In genomic region chr10:123848564-123849457, GRCh38 we compare ENCODE assay signal across 13 cellular contexts. TPM values are rescaled to one million over a fixed set of nuclear protein-coding genes. Genes with fewer than 3 reads are reported as not detected.
DNase-seq lines count a peak whose midpoint lies in the region; ATAC-seq lines count a peak whose summit lies in the region.
"Had no signal": no experiment of that assay in that cellular context is flagged by ENCODE, and none has a peak within 500 bp of the region (broad histone marks: within the 10 kb centered on the region; RNA-seq: fewer than 3 reads in every experiment).

No MANE protein-coding gene starts in this region.

- DNase-seq in RPMI7951 (ENCODE audit: low read depth): peak; percentile 32
- DNase-seq in NCI-H1105 treated with DMSO at 0.1 percent for 48 hours (lab: John Stamatoyannopoulos, UW): no peak
- DNase-seq in islet precursor cell: no peak
- no peak for DNase-seq in NCI-H1930 (lab: John Stamatoyannopoulos, UW)
- DNase-seq in NK-92 (lab: John Stamatoyannopoulos, UW; ENCODE audit: unreplicated experiment): no peak
- DNase-seq: activated naive CD4-positive, alpha-beta T cell; C1 segment of cervical spinal cord; dorsolateral prefrontal cortex; naive thymus-derived CD4-positive, alpha-beta T cell; NCI-H82 had no signal

- ATAC-seq in GM18498 (IDR thresholded peaks at IDR 0.05; ENCODE audit: unreplicated experiment): peak; percentile 76
- peak; percentile 91 for ATAC-seq in GM21447 (IDR thresholded peaks at IDR 0.05; ENCODE audit: unreplicated experiment)
- ATAC-seq in HG03342 (IDR thresholded peaks at IDR 0.05; ENCODE audit: unreplicated experiment): peak; percentile 74
- ATAC-seq: naive thymus-derived CD4-positive, alpha-beta T cell had no signal

RNA-seq across cellular contexts. Expression of gene CPXM2, which starts 42.8 kb away (rescaled TPM):
- 0.29 and 0.60 TPM in 2 replicates for total RNA-seq in RPMI7951 (2014; rRNA removed; shearing (Covaris generic))
- total RNA-seq: naive thymus-derived CD4-positive, alpha-beta T cell had no signal
